In genomic region chr7:45024126-45024744, GRCh38 we compare ENCODE assay signal across 26 cellular contexts. TPM values are rescaled to one million over a fixed set of nuclear protein-coding genes. Genes with fewer than 3 reads are reported as not detected.
DNase-seq lines count a peak whose midpoint lies in the region; ATAC-seq and TF ChIP-seq lines count a peak whose summit lies in the region.
"Had no signal": no experiment of that assay in that cellular context is flagged by ENCODE, and none has a peak within 500 bp of the region (broad histone marks: within the 10 kb centered on the region; RNA-seq: fewer than 3 reads in every experiment).

No MANE protein-coding gene starts in this region.

- H3K4me3 Mint-ChIP-seq in activated T-cell treated with anti-CD3 and anti-CD28 coated beads, Interleukin-2, amount 50 U/mL, for 24 hours: no peak overlapping the region
- H3K4me3 Mint-ChIP-seq in T-helper 17 cell (no peak overlapping the region), immature natural killer cell (peak overlapping the region in 1 of 5 donors; percentile 35)
- H3K4me3 Mint-ChIP-seq: activated naive CD8-positive, alpha-beta T cell treated with anti-CD3 and anti-CD28 coated beads, Interleukin-2, amount 50 U/mL, for 24 hours had no signal

- H3K4me2 ChIP-seq in DND-41 (ENCODE audit: insufficient read depth, low read length): no peak overlapping the region

- in situ Hi-C loops in transverse colon (cut with MboI; ENCODE audit: low pct_ligation_motif_present in 1 of 4, low pct_unique_long_range_greater_than_20kb in 1 of 4, low sequenced_read_pairs in 3 of 4): no loop called here

- no peak for TF ChIP-seq POLR2A in transverse colon (IDR thresholded peaks at IDR 0.05)

- H3K79me2 ChIP-seq in DND-41 (ENCODE audit: insufficient read depth, low read length): peaks cover 87% of the 10 kb centered on the region

- ATAC-seq in DND-41 (ENCODE audit: insufficient read depth, low read depth) (no peak), T-helper 17 cell (no peak), HG03039 (IDR thresholded peaks at IDR 0.05; ENCODE audit: unreplicated experiment) (no peak)
- ATAC-seq: activated naive CD8-positive, alpha-beta T cell treated with anti-CD3 and anti-CD28 coated beads, Interleukin-2, amount 50 U/mL, for 24 hours; left ventricle myocardium superior; Panc1; upper lobe of right lung had no signal

- DNase-seq in activated T-cell treated with anti-CD3 and anti-CD28 coated beads, Interleukin-2, amount 50 U/mL, for 24 hours: no peak
- no peak for DNase-seq in activated T-cell treated with anti-CD3 and anti-CD28 coated beads, Interleukin-2, amount 50 U/mL, for 1 hour
- no peak for DNase-seq in DND-41
- DNase-seq in T-helper 17 cell: no peak
- DNase-seq in immature natural killer cell: no peak
- DNase-seq in AG08396 (ENCODE audit: low spot score): no peak
- DNase-seq in transverse colon: no peak
- DNase-seq: ACHN; activated naive CD8-positive, alpha-beta T cell treated with anti-CD3 and anti-CD28 coated beads, Interleukin-2, amount 50 U/mL, for 24 hours; DMS79 treated with DMSO at 0.1 percent for 48 hours; H7; left ventricle myocardium superior; midbrain; NCI-H1105; NCI-H1930; NCI-H524 treated with DMSO at 0.1 percent for 48 hours; SIG-M5; spleen; upper lobe of right lung had no signal

- peaks cover 76% of the 10 kb centered on the region for H3K4me1 Mint-ChIP-seq in activated T-cell treated with anti-CD3 and anti-CD28 coated beads, Interleukin-2, amount 50 U/mL, for 24 hours (ENCODE audit: low read depth)
- H3K4me1 Mint-ChIP-seq in T-helper 17 cell: peaks cover 42% of the 10 kb centered on the region
- H3K4me1 Mint-ChIP-seq in immature natural killer cell: peaks cover 57 to 86% of the 10 kb centered on the region in 2 donors

- intact Hi-C loops in transverse colon (cut with DNase I; ENCODE audit: low total_unique reads): no loop called here

- H3K27me3 ChIP-seq in DND-41 (ENCODE audit: insufficient read depth, low read length, poor library complexity) (no peaks in the 10 kb centered on the region), transverse colon (no peaks in the 10 kb centered on the region)
- H3K27me3 ChIP-seq: BLaER1 treated with 17β-estradiol and CSF1 and Interleukin-3, amounts not matched to agents 10 nM and 100 nM; right atrium auricular region; spleen; upper lobe of right lung had no signal

- H3K9me3 Mint-ChIP-seq in activated T-cell treated with anti-CD3 and anti-CD28 coated beads, Interleukin-2, amount 50 U/mL, for 24 hours: no peaks in the 10 kb centered on the region
- H3K9me3 Mint-ChIP-seq in immature natural killer cell: no peaks in the 10 kb centered on the region
- H3K9me3 Mint-ChIP-seq: activated naive CD8-positive, alpha-beta T cell treated with anti-CD3 and anti-CD28 coated beads, Interleukin-2, amount 50 U/mL, for 24 hours; IgD-negative memory B cell had no signal

- no peak for TF ChIP-seq EP300 in transverse colon (IDR thresholded peaks at IDR 0.05; ENCODE audit: low read depth)

- H3K27me3 Mint-ChIP-seq in activated T-cell treated with anti-CD3 and anti-CD28 coated beads, Interleukin-2, amount 50 U/mL, for 24 hours: no peaks in the 10 kb centered on the region
- H3K27me3 Mint-ChIP-seq in T-helper 17 cell: no peaks in the 10 kb centered on the region
- H3K27me3 Mint-ChIP-seq in immature natural killer cell (ENCODE audit: low read depth in 3 of 3): peaks cover 0 to 7% (median 0%) of the 10 kb centered on the region in 3 donors
- H3K27me3 Mint-ChIP-seq: activated naive CD8-positive, alpha-beta T cell treated with anti-CD3 and anti-CD28 coated beads, Interleukin-2, amount 50 U/mL, for 24 hours had no signal

- 94 to 100% methylated on average over 1 to 2 of the region's 2 CpGs for WGBS in transverse colon (ENCODE audit: low coverage in 1 of 2), 2 donors

- H2AFZ ChIP-seq in DND-41 (ENCODE audit: low read depth, low read length): no peak overlapping the region
- H2AFZ ChIP-seq: parathyroid adenoma had no signal

- TF ChIP-seq CTCF in DND-41 (IDR thresholded peaks at IDR 0.05; ENCODE audit: borderline replicate concordance, extremely low read depth, low read length, poor library complexity, severe bottlenecking): no peak
- no peak for TF ChIP-seq CTCF in transverse colon (IDR thresholded peaks at IDR 0.05)

- no peaks in the 10 kb centered on the region for H3K9me3 ChIP-seq in DND-41 (ENCODE audit: insufficient read depth, low read length, severe bottlenecking)
- no peaks in the 10 kb centered on the region for H3K9me3 ChIP-seq in T-helper 17 cell (ENCODE audit: control insufficient read depth, low read length, poor library complexity, severe bottlenecking)
- no peaks in the 10 kb centered on the region for H3K9me3 ChIP-seq in transverse colon
- H3K9me3 ChIP-seq: right atrium auricular region, upper lobe of right lung had no signal

- H3K27ac Mint-ChIP-seq in activated T-cell treated with anti-CD3 and anti-CD28 coated beads, Interleukin-2, amount 50 U/mL, for 24 hours: peak overlapping the region; percentile 18
- H3K27ac Mint-ChIP-seq in T-helper 17 cell: peak overlapping the region; percentile 95
- H3K27ac Mint-ChIP-seq in immature natural killer cell: peak overlapping the region; percentile 26 to 95 (median 80)

- H3K4me3 ChIP-seq in DND-41 (ENCODE audit: low read depth in 1 of 2, low read length in 2 of 2): no peak overlapping the region
- no peak overlapping the region for H3K4me3 ChIP-seq in transverse colon
- H3K4me3 ChIP-seq: BLaER1 treated with 17β-estradiol and CSF1 and Interleukin-3, amounts not matched to agents 10 nM and 100 nM; right atrium auricular region; spleen; upper lobe of right lung had no signal

- H3K36me3 ChIP-seq in DND-41 (ENCODE audit: insufficient read depth, low read length) (peaks cover 17% of the 10 kb centered on the region), transverse colon (no peaks in the 10 kb centered on the region)

- H4K20me1 ChIP-seq in DND-41 (ENCODE audit: insufficient read depth, low read length): peaks cover 6% of the 10 kb centered on the region; the same call in 1 of the 2 replicates

- H3K4me1 ChIP-seq in DND-41 (ENCODE audit: insufficient read depth, low read length): peaks cover 65% of the 10 kb centered on the region
- peaks cover 0 to 9% (median 0%) of the 10 kb centered on the region in 4 donors for H3K4me1 ChIP-seq in transverse colon
- H3K4me1 ChIP-seq: right atrium auricular region, upper lobe of right lung had no signal

- no peak overlapping the region for H3K9ac ChIP-seq in DND-41 (ENCODE audit: low read depth, low read length)
- H3K9ac ChIP-seq: BLaER1 treated with 17β-estradiol and CSF1 and Interleukin-3, amounts not matched to agents 10 nM and 100 nM; parathyroid adenoma had no signal

- H3K36me3 Mint-ChIP-seq in activated T-cell treated with anti-CD3 and anti-CD28 coated beads, Interleukin-2, amount 50 U/mL, for 24 hours (ENCODE audit: low read depth): peaks cover 58% of the 10 kb centered on the region
- H3K36me3 Mint-ChIP-seq in T-helper 17 cell (ENCODE audit: low read depth): peaks cover 5% of the 10 kb centered on the region
- peaks cover 5 to 14% (median 11%) of the 10 kb centered on the region in 3 donors for H3K36me3 Mint-ChIP-seq in immature natural killer cell

- H3K27ac ChIP-seq in DND-41 (ENCODE audit: low read length) (peak overlapping the region; percentile 28), transverse colon (no peak overlapping the region)
- H3K27ac ChIP-seq: parathyroid adenoma, right atrium auricular region, spleen, upper lobe of right lung had no signal

RNA-seq across cellular contexts. Expression of gene CCM2, which starts 24.2 kb away (rescaled TPM):
- total RNA-seq in T-helper 17 cell: 10 to 100 TPM; 77.4 to 83.0 TPM
- polyA plus RNA-seq in immature natural killer cell: 100 to 1,000 TPM in 2 of 3 donors, 10 to 100 TPM in 1; 60.4 to 120 (median 103) TPM
- 10 to 100 TPM; 40.4 to 76.4 (median 47.8) TPM for total RNA-seq in transverse colon

RNA-seq across cellular contexts. Expression of gene MYO1G, which starts 45.4 kb away (rescaled TPM):
- 100 to 1,000 TPM; 245 to 291 TPM for total RNA-seq in T-helper 17 cell
- polyA plus RNA-seq in immature natural killer cell: 100 to 1,000 TPM; 139 to 261 (median 139) TPM
- 1 to 10 TPM; 2.5 to 8.3 (median 6.4) TPM for total RNA-seq in transverse colon
- total RNA-seq: H7, M059J had no signal

Comparison
In these comparisons a context has a peak if more than half of its experiments do, and no peak if none do; other contexts are left out.
1. H3K27ac Mint-ChIP-seq: peak in every context shown above with its lines; median percentile 95 in T-helper 17 cell; 80 in immature natural killer cell; 18 in activated T-cell treated with anti-CD3 and anti-CD28 coated beads, Interleukin-2, amount 50 U/mL, for 24 hours.
2. RNA of gene MYO1G, which starts 45.4 kb away (total RNA-seq): 245 to 291 TPM in T-helper 17 cell; 2.5 to 8.3 TPM in transverse colon; every median in the first group is over 10 times any median in the second.